2 cellular contexts compared by ENCODE assay signal in the genomic region with DNA sequence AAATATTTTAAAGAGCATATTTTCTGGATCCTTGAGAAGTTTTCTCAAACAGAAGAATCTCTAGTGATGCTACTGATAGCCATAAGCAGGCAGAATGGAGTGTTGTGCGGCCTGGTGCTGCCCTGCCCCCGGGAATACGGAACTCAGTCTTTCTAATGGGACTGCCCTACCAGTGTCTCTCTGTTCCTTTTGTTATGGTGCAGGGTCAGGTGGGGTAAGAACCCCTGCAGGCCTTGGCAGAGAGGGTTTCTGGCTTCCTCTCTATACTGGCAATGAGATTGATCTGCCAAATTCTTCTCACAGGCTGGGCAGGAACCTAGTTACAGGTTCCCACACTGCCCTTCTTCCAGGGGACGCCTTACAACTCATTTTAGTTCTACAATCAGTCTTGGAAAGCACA.
TF ChIP-seq lines count a peak whose summit lies in the region.

No MANE protein-coding gene starts in this region.

TF ChIP-seq in HepG2, 621 proteins besides CTCF, POLR2A, EP300 and RAD21:
- TF ChIP-seq, protein P1, sequence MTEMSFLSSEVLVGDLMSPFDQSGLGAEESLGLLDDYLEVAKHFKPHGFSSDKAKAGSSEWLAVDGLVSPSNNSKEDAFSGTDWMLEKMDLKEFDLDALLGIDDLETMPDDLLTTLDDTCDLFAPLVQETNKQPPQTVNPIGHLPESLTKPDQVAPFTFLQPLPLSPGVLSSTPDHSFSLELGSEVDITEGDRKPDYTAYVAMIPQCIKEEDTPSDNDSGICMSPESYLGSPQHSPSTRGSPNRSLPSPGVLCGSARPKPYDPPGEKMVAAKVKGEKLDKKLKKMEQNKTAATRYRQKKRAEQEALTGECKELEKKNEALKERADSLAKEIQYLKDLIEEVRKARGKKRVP (CRISPR knock-in tag; IDR thresholded peaks at IDR 0.05) = no peak

TF ChIP-seq in H1, 55 proteins besides CTCF, POLR2A, EP300 and RAD21:
- TF ChIP-seq POLR2AphosphoS5 (IDR thresholded peaks at IDR 0.05; ENCODE audit: low read depth, low read length) = no peak
- TF ChIP-seq SP4 (IDR thresholded peaks at IDR 0.05; ENCODE audit: low read length) = no peak
- TF ChIP-seq, protein P2, sequence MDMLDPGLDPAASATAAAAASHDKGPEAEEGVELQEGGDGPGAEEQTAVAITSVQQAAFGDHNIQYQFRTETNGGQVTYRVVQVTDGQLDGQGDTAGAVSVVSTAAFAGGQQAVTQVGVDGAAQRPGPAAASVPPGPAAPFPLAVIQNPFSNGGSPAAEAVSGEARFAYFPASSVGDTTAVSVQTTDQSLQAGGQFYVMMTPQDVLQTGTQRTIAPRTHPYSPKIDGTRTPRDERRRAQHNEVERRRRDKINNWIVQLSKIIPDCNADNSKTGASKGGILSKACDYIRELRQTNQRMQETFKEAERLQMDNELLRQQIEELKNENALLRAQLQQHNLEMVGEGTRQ (IDR thresholded peaks at IDR 0.05; ENCODE audit: low read length) = no peak
- no peak for TF ChIP-seq ZNF274 (IDR thresholded peaks at IDR 0.05; ENCODE audit: borderline replicate concordance, extremely low read depth, low read length)
- no peak for TF ChIP-seq NRF1 (IDR thresholded peaks at IDR 0.05; ENCODE audit: low read depth, low read length)
- no peak for TF ChIP-seq JUND (IDR thresholded peaks at IDR 0.05; ENCODE audit: low read length)
- TF ChIP-seq RNF2 (IDR thresholded peaks at IDR 0.05; ENCODE audit: borderline replicate concordance, low read depth, low read length, missing control alignments, poor library complexity, severe bottlenecking) = no peak
- TF ChIP-seq YY1 (IDR thresholded peaks at IDR 0.05; ENCODE audit: low read depth, low read length) = no peak
- no peak for TF ChIP-seq BCL11A (IDR thresholded peaks at IDR 0.05; ENCODE audit: low read depth in 2 of 2, low read length in 2 of 2)
- no peak for TF ChIP-seq CEBPB (IDR thresholded peaks at IDR 0.05; ENCODE audit: low read depth, low read length)
- TF ChIP-seq HDAC6 (IDR thresholded peaks at IDR 0.05; ENCODE audit: low read depth, low read length) = no peak
- TF ChIP-seq GTF2F1 (IDR thresholded peaks at IDR 0.05; ENCODE audit: borderline replicate concordance, low read depth, low read length) = no peak
- no peak for TF ChIP-seq CBX8 (IDR thresholded peaks at IDR 0.05; ENCODE audit: borderline replicate concordance, low read depth, low read length)
- no peak for TF ChIP-seq TEAD4 (IDR thresholded peaks at IDR 0.05; ENCODE audit: low read depth, low read length)
- TF ChIP-seq CTBP2 (IDR thresholded peaks at IDR 0.05; ENCODE audit: borderline replicate concordance, insufficient read depth, insufficient read length, low read length) = no peak
- TF ChIP-seq NANOG (IDR thresholded peaks at IDR 0.05; ENCODE audit: insufficient read depth, low read depth, low read length, poor library complexity, severe bottlenecking) = no peak
